ENCODE assay signal across 14 cellular contexts in genomic region chr11:60195923-60196368, GRCh38. TPM values are rescaled to one million over a fixed set of nuclear protein-coding genes. Genes with fewer than 3 reads are reported as not detected.
A peak's percentile ranks its signal among the peaks of the same experiment; 100 is the strongest.
DNase-seq lines count a peak whose midpoint lies in the region; ATAC-seq and TF ChIP-seq lines count a peak whose summit lies in the region.
"Had no signal": no experiment of that assay in that cellular context is flagged by ENCODE, and none has a peak within 500 bp of the region (broad histone marks: within the 10 kb centered on the region; RNA-seq: fewer than 3 reads in every experiment).

No MANE protein-coding gene starts in this region.

- peak; percentile 60 for ATAC-seq in GM18511 (IDR thresholded peaks at IDR 0.05; ENCODE audit: unreplicated experiment)
- peak; percentile 63 for ATAC-seq in GM21619 (IDR thresholded peaks at IDR 0.05; ENCODE audit: unreplicated experiment)
- ATAC-seq in activated B cell treated with CpG ODN at 0.5 μM for 24 hours (ENCODE audit: low read depth) = no peak
- ATAC-seq: Right ventricle myocardium inferior had no signal

- peaks cover 0 to 20% (median 14%) of the 10 kb centered on the region in 8 donors for H3K9me3 ChIP-seq in spleen

- POLR2A ChIA-PET in activated B cell treated with CpG ODN at 0.5 μM for 24 hours (lab: Charles Lee) (no interaction called here), HEK293T (lab: Yijun Ruan, JAX) (no interaction called here)

- peaks cover 3% of the 10 kb centered on the region for H3K27me3 Mint-ChIP-seq in activated B cell treated with CpG ODN at 0.5 μM for 24 hours

- peaks cover 13% of the 10 kb centered on the region for H3K9me3 Mint-ChIP-seq in activated B cell treated with CpG ODN at 0.5 μM for 24 hours

- DNase-seq in activated B cell treated with CpG ODN at 0.5 μM for 24 hours = no peak
- no peak for DNase-seq in spleen
- DNase-seq in activated naive CD4-positive, alpha-beta T cell (lab: John Stamatoyannopoulos, UW) = no peak
- no peak for DNase-seq in activated CD4-positive, CD25-positive, alpha-beta regulatory T cell treated with anti-CD3 and anti-CD28 coated beads, Interleukin-2, amount 50 U/mL, for 72 hours
- no peak for DNase-seq in HEK293T (ENCODE audit: extremely low spot score)
- no peak for DNase-seq in H4 (ENCODE audit: low spot score)
- DNase-seq: activated naive CD4-positive, alpha-beta T cell treated with Interleukin-2 at 50 U/mL for 16 hours; DMS153; NCI-H2081 treated with DMSO at 0.1 percent for 48 hours; trophoblast cell had no signal

- H3K27ac Mint-ChIP-seq in activated B cell treated with CpG ODN at 0.5 μM for 24 hours = peak overlapping the region; percentile 42

- H3K4me3 ChIP-seq in spleen = no peak overlapping the region

- no peaks in the 10 kb centered on the region for H3K36me3 ChIP-seq in spleen

- H3K4me1 Mint-ChIP-seq in activated B cell treated with CpG ODN at 0.5 μM for 24 hours = peaks cover 27% of the 10 kb centered on the region

- H3K4me1 ChIP-seq in spleen = peaks cover 6 to 38% (median 15%) of the 10 kb centered on the region in 6 donors

- TF ChIP-seq POLR2A in spleen (IDR thresholded peaks at IDR 0.05) = no peak

- CTCF ChIA-PET in activated B cell treated with CpG ODN at 0.5 μM for 24 hours (lab: Charles Lee) = interaction anchor here (2.2 kb wide), 1 partner anchor 55 kb away, joined by 6 read pairs; no protein-coding TSS in a partner anchor
- CTCF ChIA-PET in HEK293T (lab: Yijun Ruan, JAX) = no interaction called here

- 50 to 65% (median 59%) methylated on average over 4 of the region's 4 CpGs for WGBS in spleen, 5 donors

- H3K27ac ChIP-seq in spleen = peak overlapping the region in 5 of 8 donors; percentile 34 to 66 (median 48)

- H3K36me3 Mint-ChIP-seq in activated B cell treated with CpG ODN at 0.5 μM for 24 hours (ENCODE audit: low read depth) = no peaks in the 10 kb centered on the region

- intact Hi-C loops in activated B cell treated with CpG ODN at 0.5 μM for 24 hours (cut with micrococcal nuclease) (no loop called here), spleen (cut with DNase I; ENCODE audit: low total_unique reads) (no loop called here)

- H3K4me3 Mint-ChIP-seq in activated B cell treated with CpG ODN at 0.5 μM for 24 hours = peak overlapping the region; percentile 25

- TF ChIP-seq CTCF in activated B cell treated with CpG ODN at 0.5 μM for 24 hours (IDR thresholded peaks at IDR 0.05) = no peak
- no peak for TF ChIP-seq CTCF in spleen (IDR thresholded peaks at IDR 0.05 in 8 of 11, conservative IDR thresholded peaks at IDR 0.05 in 3 of 11)

- H3K27me3 ChIP-seq in spleen (replicated peaks in 1 of 7) = no peaks in the 10 kb centered on the region

TF ChIP-seq in HEK293T, 16 proteins besides CTCF, POLR2A, EP300 and RAD21:
- no peak for TF ChIP-seq L3MBTL2 (conservative IDR thresholded peaks at IDR 0.05)
- TF ChIP-seq ELF4 (IDR thresholded peaks at IDR 0.05) = no peak
- no peak for TF ChIP-seq NFRKB (IDR thresholded peaks at IDR 0.05)
- TF ChIP-seq FOXK2 (IDR thresholded peaks at IDR 0.05) = no peak

RNA-seq across cellular contexts. Expression of gene MS4A6A, which starts 13.1 kb away (rescaled TPM):
- total RNA-seq in activated B cell treated with CpG ODN at 0.5 μM for 24 hours = 0.22 TPM in 1 of 2 replicates, not detected in the other
- 100 to 1,000 TPM; 109 to 560 (median 309) TPM for total RNA-seq in spleen
- 100 to 1,000 TPM; 121 to 197 (median 176) TPM for polyA plus RNA-seq in spleen
- not detected in 2 replicates for total RNA-seq in H4 (2014; rRNA removed; shearing (Covaris generic))
- total RNA-seq: osteocyte had no signal

RNA-seq across cellular contexts. Expression of gene MS4A4E, which starts 47.0 kb away (rescaled TPM):
- total RNA-seq in activated B cell treated with CpG ODN at 0.5 μM for 24 hours (not detected in 2 replicates), spleen (10 to 100 TPM in 5 of 7 donors, 1 to 10 TPM in 2; 2.3 to 25.4 (median 13.7) TPM)
- 1 to 10 TPM; 1.9 to 3.3 (median 3.2) TPM for polyA plus RNA-seq in spleen
- not detected in 2 replicates for total RNA-seq in H4 (2014; rRNA removed; shearing (Covaris generic))

Comparison
In these comparisons a context has a peak if more than half of its experiments do, and no peak if none do; other contexts are left out.
1. RNA of gene MS4A6A, which starts 13.1 kb away (total RNA-seq): 109 to 560 TPM in spleen; 0.22 TPM in activated B cell treated with CpG ODN at 0.5 μM for 24 hours and not detected in H4; every median in the first group is over 10 times any median in the second.